Comparison of ENCODE assay signal across 29 cellular contexts in genomic region chr10:87541114-87541513, GRCh38. TPM values are rescaled to one million over a fixed set of nuclear protein-coding genes. Genes with fewer than 3 reads are reported as not detected.
DNase-seq lines count a peak whose midpoint lies in the region; ATAC-seq, FAIRE-seq and TF ChIP-seq lines count a peak whose summit lies in the region.
"Had no signal": no experiment of that assay in that cellular context is flagged by ENCODE, and none has a peak within 500 bp of the region (broad histone marks: within the 10 kb centered on the region; RNA-seq: fewer than 3 reads in every experiment).

No MANE protein-coding gene starts in this region.

- peaks cover 70% of the 10 kb centered on the region for H3K4me1 ChIP-seq in GM23248 (ENCODE audit: insufficient read depth)
- H3K4me1 ChIP-seq in adipocyte (ENCODE audit: control insufficient read depth, insufficient read depth, low read length): peaks cover 42% of the 10 kb centered on the region
- H3K4me1 ChIP-seq in endothelial cell of umbilical vein (ENCODE audit: control insufficient read depth, extremely low read depth, insufficient read depth, low read length): no peaks in the 10 kb centered on the region
- H3K4me1 ChIP-seq: foreskin keratinocyte, Peyer's patch, SJCRH30 had no signal

- TF ChIP-seq CTCF in endothelial cell of umbilical vein (IDR thresholded peaks at IDR 0.05; ENCODE audit: extremely low read depth in 1 of 2, insufficient read depth in 1 of 2, low read depth in 1 of 2, low read length in 2 of 2): no peak

- no peak overlapping the region for H3K4me2 ChIP-seq in GM23248 (ENCODE audit: unreplicated experiment)
- H3K4me2 ChIP-seq in endothelial cell of umbilical vein (ENCODE audit: insufficient read depth, low read length): no peak overlapping the region
- H3K4me2 ChIP-seq: hepatocyte had no signal

- no peak for TF ChIP-seq POLR2A in endothelial cell of umbilical vein (IDR thresholded peaks at IDR 0.05; ENCODE audit: low read depth, low read length)

- CTCF ChIA-PET in endothelial cell of umbilical vein (lab: Charles Lee): no interaction called here

- H3K36me3 ChIP-seq in GM23248 (ENCODE audit: low read depth): no peaks in the 10 kb centered on the region
- H3K36me3 ChIP-seq in adipocyte (ENCODE audit: control insufficient read depth, insufficient read depth, low read length, severe bottlenecking): peaks cover 14% of the 10 kb centered on the region
- H3K36me3 ChIP-seq in endothelial cell of umbilical vein (ENCODE audit: control insufficient read depth in 2 of 2, extremely low read depth in 1 of 2, insufficient read depth in 2 of 2, low read length in 2 of 2): no peaks in the 10 kb centered on the region
- H3K36me3 ChIP-seq: SJCRH30 had no signal

- H3K9ac ChIP-seq in GM23248: no peak overlapping the region
- no peak overlapping the region for H3K9ac ChIP-seq in adipocyte (ENCODE audit: low read length)
- no peak overlapping the region for H3K9ac ChIP-seq in endothelial cell of umbilical vein (replicated peaks; ENCODE audit: extremely low read depth, insufficient read depth, low read length)

- peaks cover 36% of the 10 kb centered on the region for H3K79me2 ChIP-seq in GM23248 (ENCODE audit: insufficient read depth)
- no peaks in the 10 kb centered on the region for H3K79me2 ChIP-seq in endothelial cell of umbilical vein (ENCODE audit: control insufficient read depth, insufficient read depth, low read length)

- no peak overlapping the region for H3K4me3 ChIP-seq in GM23248
- no peak overlapping the region for H3K4me3 ChIP-seq in adipocyte (ENCODE audit: low read length)
- H3K4me3 ChIP-seq in endothelial cell of umbilical vein (replicated peaks in 1 of 3; ENCODE audit: insufficient read depth in 1 of 3, low read depth in 1 of 3, low read length in 3 of 3): no peak overlapping the region
- H3K4me3 ChIP-seq: cardiac muscle cell, hepatocyte, left lung, Peyer's patch, SJCRH30, thyroid gland had no signal

- H2AFZ ChIP-seq in GM23248 (no peak overlapping the region), endothelial cell of umbilical vein (ENCODE audit: low read depth, low read length) (no peak overlapping the region)
- H2AFZ ChIP-seq: hepatocyte had no signal

- H3K27me3 ChIP-seq in GM23248 (replicated peaks; ENCODE audit: insufficient read depth) (no peaks in the 10 kb centered on the region), adipocyte (replicated peaks; ENCODE audit: control insufficient read depth, insufficient read depth, low read length) (no peaks in the 10 kb centered on the region), endothelial cell of umbilical vein (ENCODE audit: control insufficient read depth in 2 of 2, insufficient read depth in 2 of 2, low read length in 2 of 2) (no peaks in the 10 kb centered on the region)
- H3K27me3 ChIP-seq: cardiac muscle cell, foreskin keratinocyte, hepatocyte, left lung, Peyer's patch, SJCRH30, thyroid gland had no signal

- ATAC-seq in HG03108 (IDR thresholded peaks at IDR 0.05; ENCODE audit: unreplicated experiment): no peak
- ATAC-seq: activated CD8-positive, alpha-beta T cell treated with anti-CD3 and anti-CD28 coated beads, Interleukin-2, amount 10 ng/mL, durations not matched to agents 7 days and 5 days; activated naive CD8-positive, alpha-beta T cell treated with anti-CD3 and anti-CD28 coated beads, Interleukin-2, amount 50 U/mL, for 24 hours; foreskin keratinocyte; left lung; naive thymus-derived CD8-positive, alpha-beta T cell; T-cell had no signal

- BruUV-seq in endothelial cell of umbilical vein (replicated peaks; lab: Mats Ljungman, UMichigan): no TSS peak

- DNase-seq in GM23248 (peak; percentile 62), adipocyte (ENCODE audit: low read depth) (peak; percentile 71), endothelial cell of umbilical vein (ENCODE audit: low read depth, low spot score) (peak; percentile 31), kidney glomerular epithelial cell (lab: John Stamatoyannopoulos, UW) (peak; percentile 19), substantia nigra (lab: John Stamatoyannopoulos, UW) (no peak), NCI-H128 (lab: John Stamatoyannopoulos, UW; ENCODE audit: unreplicated experiment) (no peak), NCI-H510A (lab: John Stamatoyannopoulos, UW) (no peak)
- DNase-seq: activated CD8-positive, alpha-beta T cell treated with anti-CD3 and anti-CD28 coated beads, Interleukin-2, amount 10 ng/mL, durations not matched to agents 7 days and 5 days; activated gamma-delta T cell treated with Interleukin-2 at 50 U/mL for 16 hours; activated naive CD8-positive, alpha-beta T cell treated with anti-CD3 and anti-CD28 coated beads, Interleukin-2, amount 50 U/mL, for 24 hours; activated T-cell treated with anti-CD3 and anti-CD28 coated beads, Interleukin-2, amount 50 U/mL, for 1 hour; cortex of kidney; KBM-7; left lung; midbrain; MV-4-11; naive thymus-derived CD8-positive, alpha-beta T cell; NCI-H2171 treated with DMSO at 0.1 percent for 48 hours; NCI-H524 treated with DMSO at 0.1 percent for 48 hours; Peyer's patch; SJCRH30; stimulated activated CD4-positive, alpha-beta T cell treated with anti-CD3 and anti-CD28 coated beads, Interleukin-4, amount 100 ng/mL, for 4 hours; stimulated activated naive CD4-positive, alpha-beta T cell treated with Interleukin-2 at 50 U/mL for 16 hours; T-cell; thyroid gland had no signal

- H4K20me1 ChIP-seq in GM23248 (ENCODE audit: insufficient read depth): no peaks in the 10 kb centered on the region
- H4K20me1 ChIP-seq in endothelial cell of umbilical vein (replicated peaks; ENCODE audit: control insufficient read depth, extremely low read depth, insufficient read depth, low read length): no peaks in the 10 kb centered on the region

- FAIRE-seq in endothelial cell of umbilical vein (lab: Jason Lieb, UNC): no peak

- no peaks in the 10 kb centered on the region for H3K9me3 ChIP-seq in GM23248 (ENCODE audit: low read depth)
- H3K9me3 ChIP-seq in adipocyte (ENCODE audit: control insufficient read depth, low read length): no peaks in the 10 kb centered on the region
- no peaks in the 10 kb centered on the region for H3K9me3 ChIP-seq in endothelial cell of umbilical vein (replicated peaks; ENCODE audit: control insufficient read depth, insufficient read depth, low read length)
- H3K9me3 ChIP-seq: SJCRH30, thyroid gland had no signal

- POLR2A ChIA-PET in endothelial cell of umbilical vein (lab: Charles Lee): no interaction called here

- H3K27ac ChIP-seq in GM23248 (peak overlapping the region; percentile 57), endothelial cell of umbilical vein (ENCODE audit: insufficient read depth, low read depth, low read length) (no peak overlapping the region), substantia nigra (ENCODE audit: low read depth, low read length, poor library complexity, severe bottlenecking) (no peak overlapping the region)
- H3K27ac ChIP-seq: cardiac muscle cell, foreskin keratinocyte, hepatocyte, left lung, Peyer's patch, SJCRH30, thyroid gland had no signal

- in situ Hi-C loops in GM23248 (cut with MboI): no loop called here

- WGBS in GM23248 (ENCODE audit: low coverage in 1 of 2, low lambda C conversion rate in 2 of 2, missing lambda C conversion rate in 2 of 2), 2 experiments: 38 to 40% methylated on average over 1 of the region's 1 CpG

- H3K9me2 ChIP-seq in GM23248 (ENCODE audit: insufficient read depth): no peaks in the 10 kb centered on the region

- intact Hi-C loops in endothelial cell of umbilical vein (cut with micrococcal nuclease): no loop called here

- peaks cover 58% of the 10 kb centered on the region for H3F3A ChIP-seq in GM23248 (ENCODE audit: insufficient read depth)

- no peaks in the 10 kb centered on the region for H3K9me1 ChIP-seq in endothelial cell of umbilical vein (replicated peaks; ENCODE audit: control insufficient read depth, extremely low read depth, insufficient read depth, low read length)

- dilution Hi-C loops in endothelial cell of umbilical vein (cut with MboI; ENCODE audit: extremely low pct_ligation_motif_present, low sequenced_read_pairs): no loop called here

TF ChIP-seq in endothelial cell of umbilical vein, 7 proteins besides CTCF, POLR2A, EP300 and RAD21:
- TF ChIP-seq GATA2 (IDR thresholded peaks at IDR 0.05; ENCODE audit: insufficient read depth, insufficient read length, low read depth, low read length): no peak
- TF ChIP-seq MYC (IDR thresholded peaks at IDR 0.05; ENCODE audit: low read depth, low read length): no peak
- TF ChIP-seq MAX (IDR thresholded peaks at IDR 0.05; ENCODE audit: insufficient read depth, insufficient read length): no peak
- no peak for TF ChIP-seq POLR2AphosphoS5 (IDR thresholded peaks at IDR 0.05; ENCODE audit: insufficient read depth, low read depth, low read length)
- TF ChIP-seq EZH2 (IDR thresholded peaks at IDR 0.05; ENCODE audit: borderline replicate concordance, low read depth, low read length, severe bottlenecking): no peak
- no peak for TF ChIP-seq JUN (IDR thresholded peaks at IDR 0.05; ENCODE audit: borderline replicate concordance, insufficient read depth, insufficient read length, low read depth)
- TF ChIP-seq FOS (IDR thresholded peaks at IDR 0.05; ENCODE audit: borderline replicate concordance, insufficient read depth, low read length): peak; percentile 12

RNA-seq across cellular contexts. Expression of gene MINPP1, which starts 36.4 kb away (rescaled TPM):
- 42.4 and 45.8 TPM in 2 replicates for total RNA-seq in GM23248 (2014; rRNA removed; shearing (Covaris generic))
- polyA plus RNA-seq in GM23248 (2016; fragmentation: Nextera tagmentation; extraction: Ambion mirVana) (45.7 and 46.0 TPM in 2 replicates), endothelial cell of umbilical vein (11.7 and 16.0 TPM in 2 replicates)
- total RNA-seq in endothelial cell of umbilical vein: 21.9 and 23.8 TPM in 2 replicates
- polyA plus RNA-seq in endothelial cell of umbilical vein (2011; cell fraction: cytosol; rRNA removed): 8.3 and 9.5 TPM in 2 replicates
- 5.6 and 7.4 TPM in 2 replicates for polyA plus RNA-seq in endothelial cell of umbilical vein (2011; cell fraction: nucleus; rRNA removed)
- polyA plus RNA-seq in endothelial cell of umbilical vein (2012): 23.9 and 29.0 TPM in 2 replicates
- 9.1 and 9.8 TPM in 2 replicates for polyA minus RNA-seq in endothelial cell of umbilical vein
- 11.1 TPM for polyA minus RNA-seq in endothelial cell of umbilical vein (2011; cell fraction: cytosol; rRNA and poly(A)+ RNA removed)
- polyA minus RNA-seq in endothelial cell of umbilical vein (2011; cell fraction: nucleus; rRNA and poly(A)+ RNA removed): 3.8 and 5.5 TPM in 2 replicates

Comparison
In these comparisons a context has a peak if more than half of its experiments do, and no peak if none do; other contexts are left out.
1. DNase-seq: peak in GM23248 (single experiment), adipocyte (single experiment), endothelial cell of umbilical vein (single experiment) and kidney glomerular epithelial cell (single experiment); none in substantia nigra (0 of 49), NCI-H128 (single experiment) and NCI-H510A (single experiment).